21 cellular contexts compared by ENCODE assay signal in genomic region chr19:16671652-16672274, GRCh38. TPM values are rescaled to one million over a fixed set of nuclear protein-coding genes. Genes with fewer than 3 reads are reported as not detected.
"Had no signal": no experiment of that assay in that cellular context is flagged by ENCODE, and none has a peak within 500 bp of the region (broad histone marks: within the 10 kb centered on the region; RNA-seq: fewer than 3 reads in every experiment).

No MANE protein-coding gene starts in this region.

- H3K9me3 ChIP-seq: esophagus muscularis mucosa, tibial nerve had no signal

- H3K27ac Mint-ChIP-seq: activated B cell treated with CpG ODN at 0.5 μM for 24 hours; activated CD8-positive, alpha-beta T cell treated with anti-CD3 and anti-CD28 coated beads for 36 hours; activated naive CD4-positive, alpha-beta T cell treated with anti-CD3 and anti-CD28 coated beads, Interleukin-2, amount 50 U/mL, for 24 hours had no signal

- H3K27me3 ChIP-seq: esophagus muscularis mucosa, tibial nerve had no signal

- H3K27ac ChIP-seq: tibial nerve had no signal

- ATAC-seq: activated CD8-positive, alpha-beta T cell treated with anti-CD3 and anti-CD28 coated beads for 36 hours; activated T-cell treated with anti-CD3 and anti-CD28 coated beads, Interleukin-2, amount 50 U/mL, for 4 hours had no signal

- H3K4me3 Mint-ChIP-seq: activated B cell treated with CpG ODN at 0.5 μM for 24 hours; activated CD8-positive, alpha-beta T cell treated with anti-CD3 and anti-CD28 coated beads for 36 hours; activated naive CD4-positive, alpha-beta T cell treated with anti-CD3 and anti-CD28 coated beads, Interleukin-2, amount 50 U/mL, for 24 hours; activated T-cell treated with anti-CD3 and anti-CD28 coated beads, Interleukin-2, amount 50 U/mL, for 4 hours; central memory CD8-positive, alpha-beta T cell had no signal

- H3K4me1 Mint-ChIP-seq: activated B cell treated with CpG ODN at 0.5 μM for 24 hours; activated naive CD4-positive, alpha-beta T cell treated with anti-CD3 and anti-CD28 coated beads, Interleukin-2, amount 50 U/mL, for 24 hours; central memory CD8-positive, alpha-beta T cell had no signal

- H3K4me3 ChIP-seq: esophagus muscularis mucosa, smooth muscle cell, tibial nerve had no signal

- H3K4me1 ChIP-seq: tibial nerve had no signal

- H3K27me3 Mint-ChIP-seq: activated B cell treated with CpG ODN at 0.5 μM for 24 hours; activated CD8-positive, alpha-beta T cell treated with anti-CD3 and anti-CD28 coated beads for 36 hours; activated naive CD4-positive, alpha-beta T cell treated with anti-CD3 and anti-CD28 coated beads, Interleukin-2, amount 50 U/mL, for 24 hours; central memory CD8-positive, alpha-beta T cell had no signal

- H3K36me3 Mint-ChIP-seq: activated naive CD4-positive, alpha-beta T cell treated with anti-CD3 and anti-CD28 coated beads, Interleukin-2, amount 50 U/mL, for 24 hours had no signal

- H3K4me2 ChIP-seq: smooth muscle cell had no signal

- H3K9me3 Mint-ChIP-seq: activated B cell treated with CpG ODN at 0.5 μM for 24 hours; activated CD8-positive, alpha-beta T cell treated with anti-CD3 and anti-CD28 coated beads for 36 hours; activated naive CD4-positive, alpha-beta T cell treated with anti-CD3 and anti-CD28 coated beads, Interleukin-2, amount 50 U/mL, for 24 hours; activated T-cell treated with anti-CD3 and anti-CD28 coated beads, Interleukin-2, amount 50 U/mL, for 4 hours; central memory CD8-positive, alpha-beta T cell had no signal

- H3K36me3 ChIP-seq: tibial nerve had no signal

- DNase-seq: activated B cell treated with CpG ODN at 0.5 μM for 24 hours; activated CD4-positive, alpha-beta T cell treated with anti-CD3 and anti-CD28 coated beads for 48 hours; activated CD8-positive, alpha-beta T cell treated with anti-CD3 and anti-CD28 coated beads for 36 hours; activated effector memory CD4-positive, alpha-beta T cell treated with anti-CD3 and anti-CD28 coated beads, Interleukin-2, amount 50 U/mL, for 16 hours; activated T-cell treated with anti-CD3 and anti-CD28 coated beads, Interleukin-2, amount 50 U/mL, for 4 hours; cortex of kidney; effector CD4-positive, alpha-beta T cell; hypothalamus; kidney; stimulated activated CD4-positive, alpha-beta T cell treated with anti-CD3 and anti-CD28 coated beads, Interleukin-4, amount 100 ng/mL, for 4 hours; stimulated activated CD8-positive, alpha-beta memory T cell treated with anti-CD3 and anti-CD28 coated beads, Interleukin-4, amount 100 ng/mL, for 48 hours; stimulated activated naive CD4-positive, alpha-beta T cell treated with Interleukin-2 at 50 U/mL for 16 hours; substantia nigra had no signal

RNA-seq across cellular contexts. Expression of gene NWD1, which starts 47.9 kb away (rescaled TPM):
- total RNA-seq: activated CD8-positive, alpha-beta T cell treated with anti-CD3 and anti-CD28 coated beads for 36 hours; activated T-cell treated with anti-CD3 and anti-CD28 coated beads, Interleukin-2, amount 50 U/mL, for 4 hours; glomerular endothelial cell; mesenteric fat pad; smooth muscle cell; T-helper 2 cell treated with Interferon-gamma antibody and Interleukin-4, amounts not matched to agents 100 ng/mL and 5 ng/mL, for 36 hours had no signal
